ENCODE assay signal across 11 cellular contexts in the genomic region with DNA sequence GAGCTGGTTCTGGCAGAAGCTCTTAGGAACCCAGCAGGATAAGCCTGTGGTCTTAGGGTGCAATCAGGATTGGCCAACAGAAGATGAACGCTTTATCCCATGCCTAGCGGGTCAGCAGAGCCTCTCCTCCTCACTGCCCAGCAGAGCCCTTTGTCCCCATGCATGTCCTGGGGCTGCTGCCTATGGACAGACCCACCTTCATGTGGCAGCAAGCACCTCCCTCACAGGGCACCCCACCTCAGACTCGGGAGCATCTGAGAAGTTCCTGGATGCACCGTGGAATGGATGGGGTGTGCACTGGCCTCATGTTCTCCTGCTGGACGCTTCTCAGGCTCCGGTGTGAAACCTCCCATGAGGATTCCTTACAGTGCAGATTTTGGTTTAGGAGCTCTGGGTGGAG.
"Had no signal": no experiment of that assay in that cellular context is flagged by ENCODE, and none has a peak within 500 bp of the region (broad histone marks: within the 10 kb centered on the region; RNA-seq: fewer than 3 reads in every experiment).

No MANE protein-coding gene starts in this region.

- H3K4me3 Mint-ChIP-seq: activated naive CD4-positive, alpha-beta T cell treated with anti-CD3 and anti-CD28 coated beads, Interleukin-2, amount 10 ng/mL, durations not matched to agents 7 days and 5 days; naive B cell had no signal

- H3K27ac Mint-ChIP-seq: activated naive CD4-positive, alpha-beta T cell treated with anti-CD3 and anti-CD28 coated beads, Interleukin-2, amount 10 ng/mL, durations not matched to agents 7 days and 5 days had no signal

- H3K9me3 ChIP-seq: adrenal gland, esophagus muscularis mucosa, psoas muscle, upper lobe of left lung had no signal

- H3K27me3 ChIP-seq: adrenal gland, esophagus muscularis mucosa, upper lobe of left lung had no signal

- ATAC-seq: psoas muscle had no signal

- DNase-seq: adrenal gland, dermis blood vessel endothelial cell, left cardiac atrium, psoas muscle, T1000, WERI-Rb-1 had no signal

- H3K9me3 Mint-ChIP-seq: activated naive CD4-positive, alpha-beta T cell treated with anti-CD3 and anti-CD28 coated beads, Interleukin-2, amount 10 ng/mL, durations not matched to agents 7 days and 5 days had no signal

- H3K36me3 Mint-ChIP-seq: activated naive CD4-positive, alpha-beta T cell treated with anti-CD3 and anti-CD28 coated beads, Interleukin-2, amount 10 ng/mL, durations not matched to agents 7 days and 5 days; naive B cell; T-cell had no signal

- H3K36me3 ChIP-seq: adrenal gland, WERI-Rb-1 had no signal

- H3K4me1 ChIP-seq: psoas muscle had no signal

- H3K27ac ChIP-seq: adrenal gland, esophagus muscularis mucosa, psoas muscle, upper lobe of left lung, WERI-Rb-1 had no signal

- H3K4me3 ChIP-seq: adrenal gland, esophagus muscularis mucosa, psoas muscle, upper lobe of left lung had no signal
